In genomic region chr9:86741311-86742215, GRCh38 we compare ENCODE assay signal across 1 cellular context.
A peak's percentile ranks its signal among the peaks of the same experiment; 100 is the strongest.
TF ChIP-seq lines count a peak whose summit lies in the region.

No MANE protein-coding gene starts in this region.

TF ChIP-seq in HEK293, 187 proteins besides CTCF, POLR2A, EP300 and RAD21 (continued from another document and continues in another):
- TF ChIP-seq ZNF148 (tag by site-specific recombination; IDR thresholded peaks at IDR 0.05; ENCODE audit: borderline replicate concordance) (no peak), ZNF23 (tag by site-specific recombination; IDR thresholded peaks at IDR 0.05; ENCODE audit: borderline replicate concordance) (no peak), ZSCAN30 (tag by site-specific recombination; IDR thresholded peaks at IDR 0.05) (peak; percentile 54; the same call in 1 of the 2 replicates), PRDM6 (tag by site-specific recombination; IDR thresholded peaks at IDR 0.05) (peak; percentile 80), KLF9 (tag by site-specific recombination; IDR thresholded peaks at IDR 0.05; ENCODE audit: low read depth) (peak; percentile 64), ZNF623 (tag by site-specific recombination; IDR thresholded peaks at IDR 0.05) (peak; percentile 28; the same call in 1 of the 2 replicates), ZNF555 (tag by site-specific recombination; conservative IDR thresholded peaks at IDR 0.05) (no peak), SALL2 (tag by site-specific recombination; IDR thresholded peaks at IDR 0.05; ENCODE audit: borderline replicate concordance) (no peak), ZNF335 (tag by site-specific recombination; conservative IDR thresholded peaks at IDR 0.05) (peak; percentile 52; the same call in 1 of the 2 replicates), KLF1 (tag by site-specific recombination; IDR thresholded peaks at IDR 0.05) (peak; percentile 95), ZNF133 (tag by site-specific recombination; IDR thresholded peaks at IDR 0.05) (no peak), ZBTB17 (tag by site-specific recombination; IDR thresholded peaks at IDR 0.05) (peak; percentile 93), ZNF175 (tag by site-specific recombination; IDR thresholded peaks at IDR 0.05) (no peak), ZNF221 (tag by site-specific recombination; IDR thresholded peaks at IDR 0.05; ENCODE audit: borderline replicate concordance) (no peak), MZF1 (tag by site-specific recombination; IDR thresholded peaks at IDR 0.05; ENCODE audit: borderline replicate concordance) (peak; percentile 70; the same call in 1 of the 2 replicates), ZNF121 (tag by site-specific recombination; IDR thresholded peaks at IDR 0.05) (no peak), PBX3 (CRISPR knock-in tag; IDR thresholded peaks at IDR 0.05) (no peak), ATF2 (tag by site-specific recombination; IDR thresholded peaks at IDR 0.05; ENCODE audit: low read depth) (peak; percentile 99), ZNF391 (tag by site-specific recombination; IDR thresholded peaks at IDR 0.05; ENCODE audit: borderline replicate concordance, low read depth) (peak; percentile 77; the same call in 1 of the 2 replicates), ZBTB1 (tag by site-specific recombination; IDR thresholded peaks at IDR 0.05) (0 out of 2 replicates have a peak, but pooled peaks have one; percentile 61), MYNN (tag by site-specific recombination; IDR thresholded peaks at IDR 0.05; ENCODE audit: borderline replicate concordance) (no peak), ZBTB49 (tag by site-specific recombination; IDR thresholded peaks at IDR 0.05; ENCODE audit: low read depth) (no peak), HOXC10 (CRISPR knock-in tag; IDR thresholded peaks at IDR 0.05) (no peak), WT1 (tag by site-specific recombination; IDR thresholded peaks at IDR 0.05) (peak; percentile 95), ZNF639 (tag by site-specific recombination; IDR thresholded peaks at IDR 0.05) (peak; percentile 94), ZNF398 (tag by site-specific recombination; IDR thresholded peaks at IDR 0.05) (peak; percentile 63), KLF8 (tag by site-specific recombination; IDR thresholded peaks at IDR 0.05) (peak; percentile 93), IKZF3 (tag by site-specific recombination; IDR thresholded peaks at IDR 0.05) (peak; percentile 69; the same call in 1 of the 2 replicates), ZNF146 (tag by site-specific recombination; IDR thresholded peaks at IDR 0.05) (0 out of 2 replicates have a peak, but pooled peaks have one; percentile 50), ZNF558 (tag by site-specific recombination; IDR thresholded peaks at IDR 0.05) (peak; percentile 87; the same call in 1 of the 2 replicates), ZNF571 (tag by site-specific recombination; IDR thresholded peaks at IDR 0.05) (no peak), TCF7L2 (IDR thresholded peaks at IDR 0.05; ENCODE audit: borderline replicate concordance, low read depth, low read length) (no peak), ZNF521 (tag by site-specific recombination; IDR thresholded peaks at IDR 0.05) (no peak), ZNF24 (tag by site-specific recombination; IDR thresholded peaks at IDR 0.05) (peak; percentile 94; the same call in 1 of the 2 replicates), ZNF580 (tag by site-specific recombination; IDR thresholded peaks at IDR 0.05) (peak; percentile 95), ZBTB48 (tag by site-specific recombination; IDR thresholded peaks at IDR 0.05) (peak; percentile 73), ZNF544 (tag by site-specific recombination; IDR thresholded peaks at IDR 0.05) (no peak), ZNF585B (tag by site-specific recombination; IDR thresholded peaks at IDR 0.05) (no peak), ZNF341 (tag by site-specific recombination; IDR thresholded peaks at IDR 0.05; ENCODE audit: low read depth) (peak; percentile 55), INSM2 (tag by site-specific recombination; IDR thresholded peaks at IDR 0.05) (peak; percentile 96), ZNF561 (tag by site-specific recombination; IDR thresholded peaks at IDR 0.05; ENCODE audit: borderline replicate concordance) (peak; percentile 83), ZNF670 (tag by site-specific recombination; IDR thresholded peaks at IDR 0.05; ENCODE audit: low read depth) (no peak), ZNF776 (tag by site-specific recombination; IDR thresholded peaks at IDR 0.05; ENCODE audit: borderline replicate concordance) (no peak), ZBTB26 (tag by site-specific recombination; optimal IDR thresholded peaks at IDR 0.05) (no peak), ZNF529 (tag by site-specific recombination; IDR thresholded peaks at IDR 0.05; ENCODE audit: insufficient replicate concordance) (no peak), ZNF785 (tag by site-specific recombination; IDR thresholded peaks at IDR 0.05) (no peak), ZNF366 (tag by site-specific recombination; conservative IDR thresholded peaks at IDR 0.05) (peak; percentile 73), ZNF692 (tag by site-specific recombination; IDR thresholded peaks at IDR 0.05) (peak; percentile 78; the same call in 1 of the 2 replicates), ZNF701 (tag by site-specific recombination; IDR thresholded peaks at IDR 0.05) (no peak)
